In genomic region chr2:44163782-44164181, GRCh38 we compare ENCODE assay signal across 17 cellular contexts.
"Had no signal": no experiment of that assay in that cellular context is flagged by ENCODE, and none has a peak within 500 bp of the region (broad histone marks: within the 10 kb centered on the region; RNA-seq: fewer than 3 reads in every experiment).

No MANE protein-coding gene starts in this region.

- DNase-seq: activated CD4-positive, alpha-beta memory T cell treated with anti-CD3 and anti-CD28 coated beads for 36 hours; activated CD4-positive, alpha-beta T cell treated with anti-CD3 and anti-CD28 coated beads for 36 hours; activated naive CD4-positive, alpha-beta T cell; activated naive CD8-positive, alpha-beta T cell treated with anti-CD3 and anti-CD28 coated beads for 36 hours; activated T-cell treated with anti-CD3 and anti-CD28 coated beads for 4 hours; amniotic stem cell; effector CD8-positive, alpha-beta T cell; immature natural killer cell; kidney glomerular epithelial cell; stimulated activated naive B cell treated with anti-CD40 and anti-IgM and Interleukin-4, amounts not matched to agents 10 μg/mL and 1 μg/mL and 100 μg/mL, for 72 hours; T1000; upper lobe of right lung had no signal

- H3K27ac ChIP-seq: cardiac muscle cell, esophagus muscularis mucosa, gastroesophageal sphincter, upper lobe of right lung had no signal

- H3K4me3 ChIP-seq: cardiac muscle cell, esophagus muscularis mucosa, gastroesophageal sphincter, upper lobe of right lung had no signal

- ATAC-seq: activated CD4-positive, alpha-beta T cell treated with anti-CD3 and anti-CD28 coated beads for 36 hours; activated T-helper 17 cell treated with anti-CD3 and anti-CD28 coated beads, Interleukin-2, amount 50 U/mL, for 72 hours; gastroesophageal sphincter; stimulated activated naive B cell treated with anti-CD40 and anti-IgM and Interleukin-4, amounts not matched to agents 10 μg/mL and 1 μg/mL and 100 μg/mL, for 72 hours; upper lobe of right lung; WTC11 had no signal

- H3K27me3 ChIP-seq: cardiac muscle cell, upper lobe of right lung had no signal
